29 cellular contexts compared by ENCODE assay signal in the genomic region with DNA sequence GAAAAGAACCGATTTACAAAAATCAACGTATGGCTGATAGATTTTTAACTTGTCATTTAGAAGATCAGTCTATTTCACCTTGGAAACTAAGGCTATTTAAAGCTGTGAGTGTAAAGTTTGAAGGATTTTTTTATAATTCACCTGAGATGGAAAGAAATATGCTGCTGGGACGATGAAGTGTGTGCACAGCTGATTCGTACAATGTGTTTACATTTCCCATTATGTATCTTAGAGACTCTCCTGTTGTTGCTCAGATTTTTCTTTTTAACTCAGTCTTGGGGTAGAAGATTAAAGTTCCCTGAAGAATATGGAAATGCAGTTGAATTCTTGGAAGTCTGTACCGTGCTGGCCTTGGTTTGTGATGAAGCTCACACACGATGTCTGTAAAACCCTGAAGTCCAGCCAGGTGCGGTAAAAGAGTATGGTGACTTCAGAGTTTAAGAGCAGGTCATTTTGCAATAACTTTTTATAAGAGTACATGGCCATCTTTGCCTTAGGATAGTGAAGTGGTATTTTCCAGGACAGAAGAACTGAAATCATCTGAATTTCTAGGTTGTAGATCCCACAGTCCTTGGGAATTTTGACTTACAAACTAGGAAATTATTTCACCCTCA.
"Had no signal": no experiment of that assay in that cellular context is flagged by ENCODE, and none has a peak within 500 bp of the region (broad histone marks: within the 10 kb centered on the region; RNA-seq: fewer than 3 reads in every experiment).

No MANE protein-coding gene starts in this region.

- ATAC-seq: activated T-helper 17 cell treated with anti-CD3 and anti-CD28 coated beads, Interleukin-2, amount 50 U/mL, for 72 hours; effector memory CD8-positive, alpha-beta T cell; gastroesophageal sphincter; heart right ventricle had no signal

- H3K4me3 ChIP-seq: esophagus squamous epithelium, gastroesophageal sphincter, heart right ventricle had no signal

- H3K27ac ChIP-seq: esophagus squamous epithelium, heart right ventricle had no signal

- H3K4me3 Mint-ChIP-seq: activated CD4-positive, alpha-beta memory T cell treated with anti-CD3 and anti-CD28 coated beads, Interleukin-2, amount 10 ng/mL, durations not matched to agents 7 days and 5 days; activated CD4-positive, alpha-beta T cell treated with anti-CD3 and anti-CD28 coated beads, Interleukin-2, amount 10 ng/mL, durations not matched to agents 7 days and 5 days; activated naive CD8-positive, alpha-beta T cell; activated T-cell treated with anti-CD3 and anti-CD28 coated beads, Interleukin-2, amount 50 U/mL, for 24 hours; activated T-helper 17 cell treated with anti-CD3 and anti-CD28 coated beads, Interleukin-2, amount 50 U/mL, for 72 hours; effector memory CD8-positive, alpha-beta T cell had no signal

- H3K36me3 ChIP-seq: esophagus squamous epithelium, gastroesophageal sphincter, heart right ventricle had no signal

- H3K27ac Mint-ChIP-seq: activated CD4-positive, alpha-beta memory T cell treated with anti-CD3 and anti-CD28 coated beads, Interleukin-2, amount 10 ng/mL, durations not matched to agents 7 days and 5 days; activated naive CD8-positive, alpha-beta T cell; activated T-cell treated with anti-CD3 and anti-CD28 coated beads, Interleukin-2, amount 50 U/mL, for 24 hours; activated T-helper 17 cell treated with anti-CD3 and anti-CD28 coated beads, Interleukin-2, amount 50 U/mL, for 72 hours; effector memory CD8-positive, alpha-beta T cell had no signal

- FAIRE-seq: astrocyte, colon had no signal

- H3K36me3 Mint-ChIP-seq: activated naive CD8-positive, alpha-beta T cell had no signal

- H3K27me3 ChIP-seq: esophagus squamous epithelium, gastroesophageal sphincter, heart right ventricle had no signal

- DNase-seq: activated CD4-positive, alpha-beta memory T cell treated with anti-CD3 and anti-CD28 coated beads, Interleukin-2, amount 10 ng/mL, durations not matched to agents 7 days and 5 days; activated CD4-positive, alpha-beta T cell treated with anti-CD3 and anti-CD28 coated beads for 1 hour; activated CD4-positive, alpha-beta T cell treated with anti-CD3 and anti-CD28 coated beads for 4 hours; activated CD4-positive, alpha-beta T cell treated with anti-CD3 and anti-CD28 coated beads, Interleukin-2, amount 10 ng/mL, durations not matched to agents 7 days and 5 days; activated CD4-positive, alpha-beta T cell treated with anti-CD3 and anti-CD28 coated beads, Interleukin-2, amount 50 U/mL, for 4 hours; activated CD8-positive, alpha-beta memory T cell treated with anti-CD3 and anti-CD28 coated beads, Interleukin-2, amount 50 U/mL, for 48 hours; activated effector memory CD4-positive, alpha-beta T cell treated with Interleukin-2 at 50 U/mL for 16 hours; activated gamma-delta T cell treated with Interleukin-2 at 50 U/mL for 16 hours; activated naive CD4-positive, alpha-beta T cell treated with anti-CD3 and anti-CD28 coated beads, Interleukin-2, amount 50 U/mL, for 16 hours; activated naive CD4-positive, alpha-beta T cell treated with Interleukin-2 at 50 U/mL for 16 hours; activated T-cell treated with anti-CD3 and anti-CD28 coated beads for 4 hours; activated T-cell treated with anti-CD3 and anti-CD28 coated beads, Interleukin-2, amount 50 U/mL, for 24 hours; amniotic stem cell; anterior cingulate cortex; caudate nucleus; cortex of kidney; dermis blood vessel endothelial cell; effector CD4-positive, alpha-beta T cell; effector memory CD8-positive, alpha-beta T cell; erythroblast; esophagus squamous epithelium; foreskin melanocyte; heart right ventricle; T-helper 2 cell had no signal

- H3K9me3 ChIP-seq: esophagus squamous epithelium, gastroesophageal sphincter, heart right ventricle had no signal

- H3K27me3 Mint-ChIP-seq: activated CD4-positive, alpha-beta memory T cell treated with anti-CD3 and anti-CD28 coated beads, Interleukin-2, amount 10 ng/mL, durations not matched to agents 7 days and 5 days; activated CD4-positive, alpha-beta T cell treated with anti-CD3 and anti-CD28 coated beads, Interleukin-2, amount 10 ng/mL, durations not matched to agents 7 days and 5 days; activated naive CD8-positive, alpha-beta T cell; activated T-cell treated with anti-CD3 and anti-CD28 coated beads, Interleukin-2, amount 50 U/mL, for 24 hours; activated T-helper 17 cell treated with anti-CD3 and anti-CD28 coated beads, Interleukin-2, amount 50 U/mL, for 72 hours; effector memory CD8-positive, alpha-beta T cell had no signal

- H3K9me3 Mint-ChIP-seq: activated CD4-positive, alpha-beta memory T cell treated with anti-CD3 and anti-CD28 coated beads, Interleukin-2, amount 10 ng/mL, durations not matched to agents 7 days and 5 days; activated CD4-positive, alpha-beta T cell treated with anti-CD3 and anti-CD28 coated beads, Interleukin-2, amount 10 ng/mL, durations not matched to agents 7 days and 5 days; activated T-cell treated with anti-CD3 and anti-CD28 coated beads, Interleukin-2, amount 50 U/mL, for 24 hours; activated T-helper 17 cell treated with anti-CD3 and anti-CD28 coated beads, Interleukin-2, amount 50 U/mL, for 72 hours; effector memory CD8-positive, alpha-beta T cell had no signal
